Comparison of ENCODE assay signal across 8 cellular contexts in genomic region chr17:81911969-81912368, GRCh38. TPM values are rescaled to one million over a fixed set of nuclear protein-coding genes. Genes with fewer than 3 reads are reported as not detected.
DNase-seq lines count a peak whose midpoint lies in the region; ATAC-seq and TF ChIP-seq lines count a peak whose summit lies in the region.

No MANE protein-coding gene starts in this region.

- H3K4me3 ChIP-seq in GM23338 (peak overlapping the region; percentile 53), Peyer's patch (peak overlapping the region in 1 of 4 donors; percentile 83), esophagus (ENCODE audit: low read depth in 1 of 2, low read length in 2 of 2) (no peak overlapping the region), skeletal muscle tissue (ENCODE audit: low read length in 3 of 3) (peak overlapping the region in 1 of 3 donors; percentile 49), SK-N-SH (ENCODE audit: low read depth in 2 of 2, low read length in 1 of 2) (no peak overlapping the region)

- H4K20me1 ChIP-seq in GM23338 (replicated peaks; ENCODE audit: insufficient read depth): peaks cover 9% of the 10 kb centered on the region
- H4K20me1 ChIP-seq in SK-N-SH (ENCODE audit: insufficient read depth): peaks cover 32% of the 10 kb centered on the region

- H3K4me2 ChIP-seq in GM23338 (peak overlapping the region; percentile 71), SK-N-SH (no peak overlapping the region)

- CTCF ChIA-PET in SK-N-SH (lab: Yijun Ruan, JAX): interaction anchor here (0.7 to 3.8 kb wide), 6 partner anchors 13 to 242 kb away, joined by 3 to 20 read pairs (median 4); no protein-coding TSS in a partner anchor

- TF ChIP-seq EP300 in SK-N-SH (IDR thresholded peaks at IDR 0.05; ENCODE audit: borderline replicate concordance in 1 of 2, low read depth in 1 of 2, low read length in 1 of 2): no peak

- no peak for DNase-seq in GM23338 (ENCODE audit: low spot score)
- DNase-seq in Peyer's patch: no peak
- DNase-seq in OCI-M2 (lab: John Stamatoyannopoulos, UW; ENCODE audit: unreplicated experiment): no peak
- no peak for DNase-seq in SK-N-SH
- no peak for DNase-seq in C1 segment of cervical spinal cord (lab: John Stamatoyannopoulos, UW)

- POLR2A ChIA-PET in SK-N-SH (lab: Yijun Ruan, JAX): no interaction called here

- H3K36me3 ChIP-seq in GM23338 (ENCODE audit: insufficient read depth) (peaks cover 6% of the 10 kb centered on the region; the same call in 1 of the 2 replicates), Peyer's patch (peaks cover 0 to 67% (median 5%) of the 10 kb centered on the region in 3 donors), esophagus (ENCODE audit: control insufficient read depth in 2 of 2, insufficient read depth in 2 of 2, low read length in 1 of 2) (peaks cover 3 to 62% of the 10 kb centered on the region in 2 donors), skeletal muscle tissue (ENCODE audit: control insufficient read depth in 3 of 3, insufficient read depth in 3 of 3, low read length in 3 of 3) (peaks cover 39 to 41% (median 39%) of the 10 kb centered on the region in 3 donors), SK-N-SH (replicated peaks in 1 of 2; ENCODE audit: control insufficient read depth in 1 of 2, insufficient read depth in 2 of 2, low read length in 1 of 2) (peaks cover 27 to 67% of the 10 kb centered on the region in 2 experiments)

- H3K27me3 ChIP-seq in GM23338 (ENCODE audit: insufficient read depth) (no peaks in the 10 kb centered on the region), Peyer's patch (no peaks in the 10 kb centered on the region), esophagus (ENCODE audit: control insufficient read depth in 1 of 2, insufficient read depth in 2 of 2, low read length in 2 of 2) (no peaks in the 10 kb centered on the region), skeletal muscle tissue (ENCODE audit: control insufficient read depth in 3 of 3, insufficient read depth in 3 of 3, low read length in 3 of 3) (no peaks in the 10 kb centered on the region), SK-N-SH (ENCODE audit: insufficient read depth) (no peaks in the 10 kb centered on the region)

- H3K27me3 Mint-ChIP-seq in GM23338 (ENCODE audit: insufficient read depth, low read depth, poor library complexity): peaks cover 18% of the 10 kb centered on the region

- ATAC-seq in GM23338 (no peak), GM19035 (IDR thresholded peaks at IDR 0.05; ENCODE audit: unreplicated experiment) (no peak)

- H3K4me1 Mint-ChIP-seq in GM23338: peaks cover 9% of the 10 kb centered on the region

- 0 out of 4 replicates have a peak, but pooled peaks of 1 of the 2 experiments have one; percentile 5 for TF ChIP-seq CTCF in GM23338 (conservative IDR thresholded peaks at IDR 0.05; ENCODE audit: low read depth in 2 of 2)
- no peak for TF ChIP-seq CTCF in Peyer's patch (IDR thresholded peaks at IDR 0.05)
- no peak for TF ChIP-seq CTCF in SK-N-SH (IDR thresholded peaks at IDR 0.05)

- H3K4me3 Mint-ChIP-seq in GM23338: peak overlapping the region; percentile 59

- no peak for TF ChIP-seq POLR2A in Peyer's patch (IDR thresholded peaks at IDR 0.05)

- peaks cover 12% of the 10 kb centered on the region for H3K4me1 ChIP-seq in GM23338 (ENCODE audit: insufficient read depth)
- peaks cover 4 to 17% (median 8%) of the 10 kb centered on the region in 4 donors for H3K4me1 ChIP-seq in Peyer's patch
- H3K4me1 ChIP-seq in esophagus (ENCODE audit: control insufficient read depth in 2 of 2, insufficient read depth in 2 of 2, low read length in 1 of 2): peaks cover 9 to 24% of the 10 kb centered on the region in 2 donors
- H3K4me1 ChIP-seq in skeletal muscle tissue (ENCODE audit: control insufficient read depth in 3 of 3, insufficient read depth in 3 of 3, low read length in 3 of 3): peaks cover 22 to 54% (median 25%) of the 10 kb centered on the region in 3 donors
- peaks cover 13 to 25% of the 10 kb centered on the region in 2 experiments for H3K4me1 ChIP-seq in SK-N-SH (ENCODE audit: control insufficient read depth in 1 of 2, insufficient read depth in 2 of 2, low read depth in 1 of 2, low read length in 1 of 2)

- no peaks in the 10 kb centered on the region for H3K9me3 Mint-ChIP-seq in GM23338

- H3K9me2 ChIP-seq in GM23338 (ENCODE audit: insufficient read depth): no peaks in the 10 kb centered on the region
- H3K9me2 ChIP-seq in SK-N-SH: no peaks in the 10 kb centered on the region

- H3K79me2 ChIP-seq in GM23338 (replicated peaks; ENCODE audit: insufficient read depth) (peaks cover 16% of the 10 kb centered on the region), SK-N-SH (ENCODE audit: insufficient read depth) (peaks cover 28% of the 10 kb centered on the region)

- no peak overlapping the region for H3K27ac Mint-ChIP-seq in GM23338

- H2AFZ ChIP-seq in GM23338 (no peak overlapping the region; the same call in 1 of the 2 replicates), SK-N-SH (ENCODE audit: low read depth) (no peak overlapping the region)

- peak overlapping the region in 1 of 3 donors; percentile 50 for H3K9ac ChIP-seq in skeletal muscle tissue (ENCODE audit: low read depth in 1 of 3, low read length in 3 of 3)
- no peak overlapping the region for H3K9ac ChIP-seq in SK-N-SH

- H3K36me3 Mint-ChIP-seq in GM23338 (ENCODE audit: low read depth): peaks cover 39% of the 10 kb centered on the region

- no peaks in the 10 kb centered on the region for H3K9me3 ChIP-seq in Peyer's patch
- H3K9me3 ChIP-seq in esophagus (ENCODE audit: control insufficient read depth in 2 of 2, insufficient read depth in 1 of 2, low read depth in 1 of 2, low read length in 1 of 2): no peaks in the 10 kb centered on the region
- H3K9me3 ChIP-seq in skeletal muscle tissue (ENCODE audit: control insufficient read depth in 3 of 3, low read length in 3 of 3): no peaks in the 10 kb centered on the region
- H3K9me3 ChIP-seq in SK-N-SH: no peaks in the 10 kb centered on the region

- 78 to 82% methylated on average over 19 of the region's 19 CpGs for WGBS in esophagus, 2 donors
- 91% methylated on average over 16 of the region's 19 CpGs for WGBS in SK-N-SH (ENCODE audit: low lambda C conversion rate)

- H3F3A ChIP-seq in GM23338 (replicated peaks; ENCODE audit: low read depth) (peaks cover 33% of the 10 kb centered on the region), SK-N-SH (replicated peaks; ENCODE audit: insufficient read depth) (peaks cover 19% of the 10 kb centered on the region)

- no peak for TF ChIP-seq RAD21 in SK-N-SH (IDR thresholded peaks at IDR 0.05; ENCODE audit: low read length)

- H3K27ac ChIP-seq in GM23338 (ENCODE audit: low read depth) (peak overlapping the region; percentile 85; the same call in 1 of the 2 replicates), Peyer's patch (peak overlapping the region in 3 of 4 donors; percentile 4 to 36 (median 24)), esophagus (ENCODE audit: low read depth in 2 of 2, low read length in 1 of 2) (peak overlapping the region; percentile 60 to 84), skeletal muscle tissue (ENCODE audit: low read depth, low read length) (peak overlapping the region; percentile 65), SK-N-SH (ENCODE audit: low read depth in 2 of 2, low read length in 1 of 2) (peak overlapping the region in 1 of 2 experiments; percentile 43; a peak in 2 of 4 replicates)

TF ChIP-seq in GM23338, 12 proteins besides CTCF, POLR2A, EP300 and RAD21 (continues in another document):
- TF ChIP-seq STAT1 (IDR thresholded peaks at IDR 0.05; ENCODE audit: unreplicated experiment): no peak

TF ChIP-seq in SK-N-SH, 30 proteins besides CTCF, POLR2A, EP300 and RAD21 (continues in another document):
- TF ChIP-seq RFX5 (IDR thresholded peaks at IDR 0.05; ENCODE audit: low read length) (no peak), TEAD4 (IDR thresholded peaks at IDR 0.05; ENCODE audit: borderline replicate concordance, insufficient read depth) (no peak)

RNA-seq across cellular contexts. Expression of gene PCYT2, which starts 0.8 kb away (rescaled TPM):
- 65.2 and 82.9 TPM in 2 replicates for total RNA-seq in GM23338 (2014; rRNA removed; shearing (Covaris generic))
- 50.9 and 51.6 TPM in 2 replicates for polyA plus RNA-seq in GM23338 (2016; fragmentation: Nextera tagmentation; extraction: Ambion mirVana)
- 100 to 1,000 TPM in 3 of 4 donors, 10 to 100 TPM in 1; 67.7 to 297 (median 179) TPM for total RNA-seq in Peyer's patch
- polyA plus RNA-seq in esophagus: 10 to 100 TPM; 23.1 to 46.5 TPM
- 10.4 TPM for total RNA-seq in skeletal muscle tissue
- polyA plus RNA-seq in SK-N-SH (2012; rRNA removed): 46.2 and 54.1 TPM in 2 replicates
- 23.8 and 36.1 TPM in 2 replicates for polyA plus RNA-seq in SK-N-SH (2012; cell fraction: cytosol; rRNA removed)
- 97.5 and 110 TPM in 2 replicates for polyA plus RNA-seq in SK-N-SH (2012; cell fraction: nucleus; rRNA removed)

RNA-seq across cellular contexts. Expression of gene SIRT7, which starts 6.0 kb away (rescaled TPM):
- 20.8 and 29.7 TPM in 2 replicates for total RNA-seq in GM23338 (2014; rRNA removed; shearing (Covaris generic))
- polyA plus RNA-seq in GM23338 (2016; fragmentation: Nextera tagmentation; extraction: Ambion mirVana): 16.3 and 17.1 TPM in 2 replicates
- 100 to 1,000 TPM in 2 of 4 donors, 10 to 100 TPM in 2; 82.5 to 130 (median 112) TPM for total RNA-seq in Peyer's patch
- 10 to 100 TPM; 64.9 to 84.0 TPM for polyA plus RNA-seq in esophagus
- 3.7 TPM for total RNA-seq in skeletal muscle tissue
- polyA plus RNA-seq in SK-N-SH (2012; rRNA removed): 32.6 and 34.1 TPM in 2 replicates
- polyA plus RNA-seq in SK-N-SH (2012; cell fraction: cytosol; rRNA removed): 10.3 and 12.3 TPM in 2 replicates
- polyA plus RNA-seq in SK-N-SH (2012; cell fraction: nucleus; rRNA removed): 182 and 254 TPM in 2 replicates

RNA-seq across cellular contexts. Expression of gene NPB, which starts 9.9 kb away (rescaled TPM):
- total RNA-seq in GM23338 (2014; rRNA removed; shearing (Covaris generic)): 0.93 and 3.8 TPM in 2 replicates
- polyA plus RNA-seq in GM23338 (2016; fragmentation: Nextera tagmentation; extraction: Ambion mirVana) (2.7 and 3.6 TPM in 2 replicates), esophagus (under 1 TPM; 0.33 to 0.49 TPM), SK-N-SH (2012; rRNA removed) (0.91 and 2.4 TPM in 2 replicates)
- total RNA-seq in Peyer's patch (1 to 10 TPM in 1 of 4 donors, under 1 TPM in 1, not detected in 2; 0.76 to 1.6 TPM), skeletal muscle tissue (1.0 TPM)
- polyA plus RNA-seq in SK-N-SH (2012; cell fraction: cytosol; rRNA removed): 1.0 and 1.9 TPM in 2 replicates
- 0.89 and 2.1 TPM in 2 replicates for polyA plus RNA-seq in SK-N-SH (2012; cell fraction: nucleus; rRNA removed)

RNA-seq across cellular contexts. Expression of gene MAFG, which starts 15.6 kb away (rescaled TPM):
- 32.0 and 33.4 TPM in 2 replicates for total RNA-seq in GM23338 (2014; rRNA removed; shearing (Covaris generic))
- polyA plus RNA-seq in GM23338 (2016; fragmentation: Nextera tagmentation; extraction: Ambion mirVana): 17.2 and 21.7 TPM in 2 replicates
- 10 to 100 TPM; 19.8 to 38.3 (median 34.4) TPM for total RNA-seq in Peyer's patch
- 10 to 100 TPM; 10.3 to 11.9 TPM for polyA plus RNA-seq in esophagus
- 8.9 TPM for total RNA-seq in skeletal muscle tissue
- 30.3 and 38.7 TPM in 2 replicates for polyA plus RNA-seq in SK-N-SH (2012; rRNA removed)
- polyA plus RNA-seq in SK-N-SH (2012; cell fraction: cytosol; rRNA removed): 22.2 and 29.1 TPM in 2 replicates
- 88.8 and 95.8 TPM in 2 replicates for polyA plus RNA-seq in SK-N-SH (2012; cell fraction: nucleus; rRNA removed)

RNA-seq across cellular contexts. Expression of gene ANAPC11, which starts 20.4 kb away (rescaled TPM):
- 149 and 188 TPM in 2 replicates for total RNA-seq in GM23338 (2014; rRNA removed; shearing (Covaris generic))
- polyA plus RNA-seq in GM23338 (2016; fragmentation: Nextera tagmentation; extraction: Ambion mirVana) (498 and 517 TPM in 2 replicates), esophagus (100 to 1,000 TPM; 127 to 187 TPM), SK-N-SH (2012; rRNA removed) (1,022 and 1,275 TPM in 2 replicates)
- total RNA-seq in Peyer's patch (100 to 1,000 TPM in 1 of 4 donors, 10 to 100 TPM in 3; 69.3 to 126 (median 85.1) TPM), skeletal muscle tissue (104 TPM)
- 764 and 988 TPM in 2 replicates for polyA plus RNA-seq in SK-N-SH (2012; cell fraction: cytosol; rRNA removed)
- 313 and 563 TPM in 2 replicates for polyA plus RNA-seq in SK-N-SH (2012; cell fraction: nucleus; rRNA removed)
